Comparison of ENCODE assay signal across 2 cellular contexts in genomic region chr7:46054290-46054689, GRCh38.
TF ChIP-seq lines count a peak whose summit lies in the region.

No MANE protein-coding gene starts in this region.

TF ChIP-seq in HepG2, 621 proteins besides CTCF, POLR2A, EP300 and RAD21 (continued from another document):
- no peak for TF ChIP-seq ZNF335 (CRISPR knock-in tag; IDR thresholded peaks at IDR 0.05)
- TF ChIP-seq GLI4 (CRISPR knock-in tag; IDR thresholded peaks at IDR 0.05; ENCODE audit: borderline replicate concordance) = no peak
- no peak for TF ChIP-seq ZNF709 (CRISPR knock-in tag; IDR thresholded peaks at IDR 0.05)
- TF ChIP-seq ZNF572 (CRISPR knock-in tag; IDR thresholded peaks at IDR 0.05) = no peak
- no peak for TF ChIP-seq ETV5 (CRISPR knock-in tag; IDR thresholded peaks at IDR 0.05; ENCODE audit: borderline replicate concordance)

TF ChIP-seq in SK-N-SH treated with all-trans-retinoic acid at 6 μM for 48 hours, 23 proteins besides CTCF, POLR2A, EP300 and RAD21 (continued from another document):
- TF ChIP-seq, protein P1, sequence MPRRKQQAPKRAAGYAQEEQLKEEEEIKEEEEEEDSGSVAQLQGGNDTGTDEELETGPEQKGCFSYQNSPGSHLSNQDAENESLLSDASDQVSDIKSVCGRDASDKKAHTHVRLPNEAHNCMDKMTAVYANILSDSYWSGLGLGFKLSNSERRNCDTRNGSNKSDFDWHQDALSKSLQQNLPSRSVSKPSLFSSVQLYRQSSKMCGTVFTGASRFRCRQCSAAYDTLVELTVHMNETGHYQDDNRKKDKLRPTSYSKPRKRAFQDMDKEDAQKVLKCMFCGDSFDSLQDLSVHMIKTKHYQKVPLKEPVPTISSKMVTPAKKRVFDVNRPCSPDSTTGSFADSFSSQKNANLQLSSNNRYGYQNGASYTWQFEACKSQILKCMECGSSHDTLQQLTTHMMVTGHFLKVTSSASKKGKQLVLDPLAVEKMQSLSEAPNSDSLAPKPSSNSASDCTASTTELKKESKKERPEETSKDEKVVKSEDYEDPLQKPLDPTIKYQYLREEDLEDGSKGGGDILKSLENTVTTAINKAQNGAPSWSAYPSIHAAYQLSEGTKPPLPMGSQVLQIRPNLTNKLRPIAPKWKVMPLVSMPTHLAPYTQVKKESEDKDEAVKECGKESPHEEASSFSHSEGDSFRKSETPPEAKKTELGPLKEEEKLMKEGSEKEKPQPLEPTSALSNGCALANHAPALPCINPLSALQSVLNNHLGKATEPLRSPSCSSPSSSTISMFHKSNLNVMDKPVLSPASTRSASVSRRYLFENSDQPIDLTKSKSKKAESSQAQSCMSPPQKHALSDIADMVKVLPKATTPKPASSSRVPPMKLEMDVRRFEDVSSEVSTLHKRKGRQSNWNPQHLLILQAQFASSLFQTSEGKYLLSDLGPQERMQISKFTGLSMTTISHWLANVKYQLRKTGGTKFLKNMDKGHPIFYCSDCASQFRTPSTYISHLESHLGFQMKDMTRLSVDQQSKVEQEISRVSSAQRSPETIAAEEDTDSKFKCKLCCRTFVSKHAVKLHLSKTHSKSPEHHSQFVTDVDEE (CRISPR knock-in tag; IDR thresholded peaks at IDR 0.05) = no peak
- TF ChIP-seq TOX (CRISPR knock-in tag; IDR thresholded peaks at IDR 0.05; ENCODE audit: borderline replicate concordance) = no peak
- no peak for TF ChIP-seq CREB5 (CRISPR knock-in tag; IDR thresholded peaks at IDR 0.05; ENCODE audit: low read depth)
- no peak for TF ChIP-seq RARB (CRISPR knock-in tag; IDR thresholded peaks at IDR 0.05)
- no peak for TF ChIP-seq OSR1 (CRISPR knock-in tag; IDR thresholded peaks at IDR 0.05)
- TF ChIP-seq, protein P2, sequence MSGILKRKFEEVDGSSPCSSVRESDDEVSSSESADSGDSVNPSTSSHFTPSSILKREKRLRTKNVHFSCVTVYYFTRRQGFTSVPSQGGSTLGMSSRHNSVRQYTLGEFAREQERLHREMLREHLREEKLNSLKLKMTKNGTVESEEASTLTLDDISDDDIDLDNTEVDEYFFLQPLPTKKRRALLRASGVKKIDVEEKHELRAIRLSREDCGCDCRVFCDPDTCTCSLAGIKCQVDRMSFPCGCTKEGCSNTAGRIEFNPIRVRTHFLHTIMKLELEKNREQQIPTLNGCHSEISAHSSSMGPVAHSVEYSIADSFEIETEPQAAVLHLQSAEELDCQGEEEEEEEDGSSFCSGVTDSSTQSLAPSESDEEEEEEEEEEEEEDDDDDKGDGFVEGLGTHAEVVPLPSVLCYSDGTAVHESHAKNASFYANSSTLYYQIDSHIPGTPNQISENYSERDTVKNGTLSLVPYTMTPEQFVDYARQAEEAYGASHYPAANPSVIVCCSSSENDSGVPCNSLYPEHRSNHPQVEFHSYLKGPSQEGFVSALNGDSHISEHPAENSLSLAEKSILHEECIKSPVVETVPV (CRISPR knock-in tag; IDR thresholded peaks at IDR 0.05) = no peak
- TF ChIP-seq ZC3H10 (CRISPR knock-in tag; IDR thresholded peaks at IDR 0.05) = no peak
